In the genomic region with DNA sequence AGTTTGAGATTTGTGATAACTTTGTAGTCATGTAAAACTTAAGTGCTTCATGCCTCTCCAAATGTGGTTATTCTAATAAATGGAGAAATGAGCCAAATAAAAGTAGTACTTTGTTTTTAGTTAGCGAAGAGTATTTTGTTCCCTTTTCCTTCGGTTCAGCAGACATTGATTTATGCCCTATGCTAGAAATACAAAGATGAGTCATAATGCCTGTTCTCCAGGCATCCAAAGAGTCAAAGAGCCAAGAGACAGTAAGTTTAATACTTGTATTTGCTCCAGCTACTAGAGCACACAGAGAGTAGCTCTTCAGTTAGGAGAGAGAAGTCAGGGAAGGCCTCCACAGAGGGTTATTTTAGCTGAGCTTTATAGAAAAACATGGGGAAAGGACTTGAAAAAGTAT, we compare ENCODE assay signal across 13 cellular contexts. TPM values are rescaled to one million over a fixed set of nuclear protein-coding genes. Genes with fewer than 3 reads are reported as not detected.
DNase-seq lines count a peak whose midpoint lies in the region; ATAC-seq, FAIRE-seq and TF ChIP-seq lines count a peak whose summit lies in the region.
"Had no signal": no experiment of that assay in that cellular context is flagged by ENCODE, and none has a peak within 500 bp of the region (broad histone marks: within the 10 kb centered on the region; RNA-seq: fewer than 3 reads in every experiment).

No MANE protein-coding gene starts in this region.

- TF ChIP-seq CTCF in esophagus muscularis mucosa (IDR thresholded peaks at IDR 0.05), result no peak

- no peaks in the 10 kb centered on the region for H3K9me3 ChIP-seq in esophagus muscularis mucosa

- intact Hi-C loops in esophagus muscularis mucosa (cut with DNase I) (loop anchor here (5.0 kb wide), 3 partner anchors 37 to 207 kb away; a partner anchor contains a TSS), cardiac septum (cut with DNase I) (no loop called here)

- H3K27ac ChIP-seq in esophagus muscularis mucosa (replicated peaks in 1 of 4), result peak overlapping the region; percentile 56 to 69 (median 65)

- WGBS in esophagus muscularis mucosa, result 22% methylated on average over 2 of the region's 2 CpGs

- no peak for ATAC-seq in GM19035 (IDR thresholded peaks at IDR 0.05; ENCODE audit: unreplicated experiment)
- ATAC-seq: CD8-positive, alpha-beta T cell; Right ventricle myocardium inferior had no signal

- no peaks in the 10 kb centered on the region for H3K27me3 ChIP-seq in esophagus muscularis mucosa

- FAIRE-seq in frontal cortex (lab: Jason Lieb, UNC), result no peak

- TF ChIP-seq EP300 in esophagus muscularis mucosa (IDR thresholded peaks at IDR 0.05), result no peak

- H3K4me3 ChIP-seq in esophagus muscularis mucosa, result no peak overlapping the region

- TF ChIP-seq POLR2A in esophagus muscularis mucosa (IDR thresholded peaks at IDR 0.05; ENCODE audit: low read depth), result no peak

- DNase-seq in AG20443 (ENCODE audit: low spot score), result peak; percentile 65
- peak; percentile 94 for DNase-seq in NOMO-1 treated with DMSO at 0.1 percent for 48 hours (lab: John Stamatoyannopoulos, UW; ENCODE audit: unreplicated experiment)
- DNase-seq in esophagus muscularis mucosa (ENCODE audit: extremely low spot score), result no peak
- DNase-seq in non-pigmented ciliary epithelial cell (ENCODE audit: low read depth), result peak; percentile 22
- no peak for DNase-seq in frontal cortex (ENCODE audit: low spot score in 2 of 2)
- no peak for DNase-seq in NCI-H1417 (lab: John Stamatoyannopoulos, UW)
- DNase-seq in cardiac septum (ENCODE audit: low spot score), result no peak
- DNase-seq: activated CD4-positive, alpha-beta T cell treated with anti-CD3 and anti-CD28 coated beads, Interleukin-2, amount 10 ng/mL, durations not matched to agents 7 days and 5 days; CD8-positive, alpha-beta T cell; NCI-H1930; posterior cingulate gyrus had no signal

- peaks cover 9 to 44% (median 26%) of the 10 kb centered on the region in 4 donors for H3K36me3 ChIP-seq in esophagus muscularis mucosa

- peaks cover 0 to 26% (median 24%) of the 10 kb centered on the region in 4 donors for H3K4me1 ChIP-seq in esophagus muscularis mucosa

RNA-seq across cellular contexts. Expression of a gene that starts 38.8 kb away (rescaled TPM):
- total RNA-seq in esophagus muscularis mucosa (1 to 10 TPM in 3 of 4 donors, under 1 TPM in 1; 0.78 to 3.5 (median 2.0) TPM), frontal cortex (0.41 TPM), cardiac septum (1.2 TPM)

RNA-seq across cellular contexts. Expression of a gene that starts 40.7 kb away (rescaled TPM):
- 10 to 100 TPM; 54.8 to 63.7 (median 57.7) TPM for total RNA-seq in esophagus muscularis mucosa
- 141 TPM for total RNA-seq in frontal cortex
- total RNA-seq in cardiac septum, result 47.1 TPM

Comparison
In these comparisons a context has a peak if more than half of its experiments do, and no peak if none do; other contexts are left out.
1. DNase-seq: peak in AG20443 (single experiment), NOMO-1 treated with DMSO at 0.1 percent for 48 hours (single experiment) and non-pigmented ciliary epithelial cell (single experiment); none in esophagus muscularis mucosa (single experiment), frontal cortex (0 of 2), NCI-H1417 (0 of 3) and cardiac septum (single experiment).